Comparison of ENCODE assay signal across 8 cellular contexts in genomic region chr9:134067904-134068741, GRCh38.
A peak's percentile ranks its signal among the peaks of the same experiment; 100 is the strongest.
DNase-seq lines count a peak whose midpoint lies in the region; ATAC-seq and TF ChIP-seq lines count a peak whose summit lies in the region.

Gene BRD3, minus strand, starts transcription at chr9:134068026. Its CDS starts 14,549 bp downstream, at chr9:134053477.

- DNase-seq in D341Med (ENCODE audit: low spot score) (peak; percentile 96), activated T-cell treated with anti-CD3 and anti-CD28 coated beads for 4 hours (peak; percentile 71), erythroblast (lab: John Stamatoyannopoulos, UW) (peak; percentile 90 to 95)
- DNase-seq in stimulated activated CD8-positive, alpha-beta memory T cell treated with anti-CD3 and anti-CD28 coated beads, Interleukin-4, amount 100 ng/mL, for 48 hours: peak; percentile 82

- TF ChIP-seq CTCF in OCI-LY3 (IDR thresholded peaks at IDR 0.05; ENCODE audit: low read depth, low read length): no peak

- H3K9me3 ChIP-seq in HUES48 (ENCODE audit: control insufficient read depth, insufficient read depth, low read length) (no peaks in the 10 kb centered on the region; the same call in 1 of the 2 replicates), OCI-LY3 (ENCODE audit: insufficient read depth, low read length) (no peaks in the 10 kb centered on the region), mucosa of stomach (ENCODE audit: control insufficient read depth, low read length) (no peaks in the 10 kb centered on the region)

- H3K79me2 ChIP-seq in OCI-LY3 (ENCODE audit: low read length): peaks cover 33% of the 10 kb centered on the region

- H4K20me1 ChIP-seq in OCI-LY3 (ENCODE audit: insufficient read depth, low read length): peaks cover 31% of the 10 kb centered on the region

- H3K4me1 ChIP-seq in HUES48 (ENCODE audit: control insufficient read depth, insufficient read depth, low read length) (peaks cover 9% of the 10 kb centered on the region), OCI-LY3 (ENCODE audit: low read length) (peaks cover 18% of the 10 kb centered on the region), mucosa of stomach (ENCODE audit: control insufficient read depth, insufficient read depth, low read length) (peaks cover 25% of the 10 kb centered on the region)

- ATAC-seq in GM21381 (IDR thresholded peaks at IDR 0.05; ENCODE audit: unreplicated experiment): peak; percentile 74

- no peaks in the 10 kb centered on the region for H3K36me3 ChIP-seq in HUES48 (ENCODE audit: control insufficient read depth, insufficient read depth, low read length)
- H3K36me3 ChIP-seq in OCI-LY3 (replicated peaks; ENCODE audit: low read depth, low read length): peaks cover 2% of the 10 kb centered on the region
- H3K36me3 ChIP-seq in mucosa of stomach (ENCODE audit: control insufficient read depth, insufficient read depth, low read length): no peaks in the 10 kb centered on the region

- peak within 1 kb of the TSS; percentile 82 for H3K4me3 ChIP-seq in HUES48 (ENCODE audit: low read depth, low read length)
- peak within 1 kb of the TSS; percentile 90 for H3K4me3 ChIP-seq in OCI-LY3 (ENCODE audit: low read length)
- peak within 1 kb of the TSS; percentile 63 for H3K4me3 ChIP-seq in mucosa of stomach (ENCODE audit: low read length)

- H3K27me3 ChIP-seq in HUES48 (ENCODE audit: control insufficient read depth, insufficient read depth, low read length): peaks cover 15% of the 10 kb centered on the region
- peaks cover 26% of the 10 kb centered on the region for H3K27me3 ChIP-seq in OCI-LY3 (ENCODE audit: low read depth, low read length)
- peaks cover 20% of the 10 kb centered on the region for H3K27me3 ChIP-seq in mucosa of stomach (ENCODE audit: control insufficient read depth, insufficient read depth, low read length)

- peak within 1 kb of the TSS; percentile 93 for H3K27ac ChIP-seq in HUES48 (ENCODE audit: low read depth, low read length)
- H3K27ac ChIP-seq in OCI-LY3 (ENCODE audit: low read length): peak within 1 kb of the TSS; percentile 74

- peak within 1 kb of the TSS; percentile 75 for H3K9ac ChIP-seq in HUES48 (ENCODE audit: low read depth, low read length)
- peak within 1 kb of the TSS; percentile 88 for H3K9ac ChIP-seq in OCI-LY3 (ENCODE audit: low read length)
- peak within 1 kb of the TSS; percentile 82 for H3K9ac ChIP-seq in mucosa of stomach (ENCODE audit: low read length)

- peak within 1 kb of the TSS; percentile 97 for H3K4me2 ChIP-seq in OCI-LY3 (ENCODE audit: low read length)

- peak; percentile 38 for TF ChIP-seq POLR2A in erythroblast (IDR thresholded peaks at IDR 0.05; ENCODE audit: low read length)

- H2AFZ ChIP-seq in OCI-LY3 (ENCODE audit: low read depth, low read length): peak within 1 kb of the TSS; percentile 81; the same call in 1 of the 2 replicates

Comparison
In these comparisons a context has a peak if more than half of its experiments do, and no peak if none do; other contexts are left out.
1. Peak in every context shown above with its lines: DNase-seq, ATAC-seq, H3K4me3 ChIP-seq and H3K27ac ChIP-seq.